ENCODE assay signal across 1 cellular context in genomic region chr2:152544626-152545025, GRCh38.
TF ChIP-seq lines count a peak whose summit lies in the region.

No MANE protein-coding gene starts in this region.

TF ChIP-seq in WTC11, 78 proteins besides CTCF, POLR2A, EP300 and RAD21:
- no peak for TF ChIP-seq AFF4 (CRISPR knock-in tag; IDR thresholded peaks at IDR 0.05; ENCODE audit: borderline replicate concordance)
- TF ChIP-seq SOX15 (CRISPR knock-in tag; IDR thresholded peaks at IDR 0.05), result no peak
- TF ChIP-seq, protein P1, sequence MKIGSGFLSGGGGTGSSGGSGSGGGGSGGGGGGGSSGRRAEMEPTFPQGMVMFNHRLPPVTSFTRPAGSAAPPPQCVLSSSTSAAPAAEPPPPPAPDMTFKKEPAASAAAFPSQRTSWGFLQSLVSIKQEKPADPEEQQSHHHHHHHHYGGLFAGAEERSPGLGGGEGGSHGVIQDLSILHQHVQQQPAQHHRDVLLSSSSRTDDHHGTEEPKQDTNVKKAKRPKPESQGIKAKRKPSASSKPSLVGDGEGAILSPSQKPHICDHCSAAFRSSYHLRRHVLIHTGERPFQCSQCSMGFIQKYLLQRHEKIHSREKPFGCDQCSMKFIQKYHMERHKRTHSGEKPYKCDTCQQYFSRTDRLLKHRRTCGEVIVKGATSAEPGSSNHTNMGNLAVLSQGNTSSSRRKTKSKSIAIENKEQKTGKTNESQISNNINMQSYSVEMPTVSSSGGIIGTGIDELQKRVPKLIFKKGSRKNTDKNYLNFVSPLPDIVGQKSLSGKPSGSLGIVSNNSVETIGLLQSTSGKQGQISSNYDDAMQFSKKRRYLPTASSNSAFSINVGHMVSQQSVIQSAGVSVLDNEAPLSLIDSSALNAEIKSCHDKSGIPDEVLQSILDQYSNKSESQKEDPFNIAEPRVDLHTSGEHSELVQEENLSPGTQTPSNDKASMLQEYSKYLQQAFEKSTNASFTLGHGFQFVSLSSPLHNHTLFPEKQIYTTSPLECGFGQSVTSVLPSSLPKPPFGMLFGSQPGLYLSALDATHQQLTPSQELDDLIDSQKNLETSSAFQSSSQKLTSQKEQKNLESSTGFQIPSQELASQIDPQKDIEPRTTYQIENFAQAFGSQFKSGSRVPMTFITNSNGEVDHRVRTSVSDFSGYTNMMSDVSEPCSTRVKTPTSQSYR (CRISPR knock-in tag; IDR thresholded peaks at IDR 0.05), result no peak
- no peak for TF ChIP-seq CREB1 (CRISPR knock-in tag; IDR thresholded peaks at IDR 0.05)
- TF ChIP-seq, protein P2, sequence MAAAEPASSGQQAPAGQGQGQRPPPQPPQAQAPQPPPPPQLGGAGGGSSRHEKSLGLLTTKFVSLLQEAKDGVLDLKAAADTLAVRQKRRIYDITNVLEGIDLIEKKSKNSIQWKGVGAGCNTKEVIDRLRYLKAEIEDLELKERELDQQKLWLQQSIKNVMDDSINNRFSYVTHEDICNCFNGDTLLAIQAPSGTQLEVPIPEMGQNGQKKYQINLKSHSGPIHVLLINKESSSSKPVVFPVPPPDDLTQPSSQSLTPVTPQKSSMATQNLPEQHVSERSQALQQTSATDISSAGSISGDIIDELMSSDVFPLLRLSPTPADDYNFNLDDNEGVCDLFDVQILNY (CRISPR knock-in tag; IDR thresholded peaks at IDR 0.05), result no peak
- TF ChIP-seq ATF3 (CRISPR knock-in tag; conservative IDR thresholded peaks at IDR 0.05), result no peak
- no peak for TF ChIP-seq ATF1 (CRISPR knock-in tag; IDR thresholded peaks at IDR 0.05)
- TF ChIP-seq JAZF1 (CRISPR knock-in tag; IDR thresholded peaks at IDR 0.05), result no peak
- TF ChIP-seq PRRX2 (CRISPR knock-in tag; IDR thresholded peaks at IDR 0.05), result no peak
- TF ChIP-seq ESRRA (CRISPR knock-in tag; IDR thresholded peaks at IDR 0.05; ENCODE audit: borderline replicate concordance), result no peak
- TF ChIP-seq ZNF219 (CRISPR knock-in tag; IDR thresholded peaks at IDR 0.05; ENCODE audit: borderline replicate concordance), result no peak
- TF ChIP-seq, protein P3, sequence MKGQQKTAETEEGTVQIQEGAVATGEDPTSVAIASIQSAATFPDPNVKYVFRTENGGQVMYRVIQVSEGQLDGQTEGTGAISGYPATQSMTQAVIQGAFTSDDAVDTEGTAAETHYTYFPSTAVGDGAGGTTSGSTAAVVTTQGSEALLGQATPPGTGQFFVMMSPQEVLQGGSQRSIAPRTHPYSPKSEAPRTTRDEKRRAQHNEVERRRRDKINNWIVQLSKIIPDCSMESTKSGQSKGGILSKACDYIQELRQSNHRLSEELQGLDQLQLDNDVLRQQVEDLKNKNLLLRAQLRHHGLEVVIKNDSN (CRISPR knock-in tag; IDR thresholded peaks at IDR 0.05), result no peak
- TF ChIP-seq NR3C1 (CRISPR knock-in tag; conservative IDR thresholded peaks at IDR 0.05; ENCODE audit: low read depth), result no peak
- TF ChIP-seq ZNF671 (CRISPR knock-in tag; IDR thresholded peaks at IDR 0.05), result no peak
- TF ChIP-seq ZNF425 (CRISPR knock-in tag; conservative IDR thresholded peaks at IDR 0.05), result no peak
- TF ChIP-seq, protein P4, sequence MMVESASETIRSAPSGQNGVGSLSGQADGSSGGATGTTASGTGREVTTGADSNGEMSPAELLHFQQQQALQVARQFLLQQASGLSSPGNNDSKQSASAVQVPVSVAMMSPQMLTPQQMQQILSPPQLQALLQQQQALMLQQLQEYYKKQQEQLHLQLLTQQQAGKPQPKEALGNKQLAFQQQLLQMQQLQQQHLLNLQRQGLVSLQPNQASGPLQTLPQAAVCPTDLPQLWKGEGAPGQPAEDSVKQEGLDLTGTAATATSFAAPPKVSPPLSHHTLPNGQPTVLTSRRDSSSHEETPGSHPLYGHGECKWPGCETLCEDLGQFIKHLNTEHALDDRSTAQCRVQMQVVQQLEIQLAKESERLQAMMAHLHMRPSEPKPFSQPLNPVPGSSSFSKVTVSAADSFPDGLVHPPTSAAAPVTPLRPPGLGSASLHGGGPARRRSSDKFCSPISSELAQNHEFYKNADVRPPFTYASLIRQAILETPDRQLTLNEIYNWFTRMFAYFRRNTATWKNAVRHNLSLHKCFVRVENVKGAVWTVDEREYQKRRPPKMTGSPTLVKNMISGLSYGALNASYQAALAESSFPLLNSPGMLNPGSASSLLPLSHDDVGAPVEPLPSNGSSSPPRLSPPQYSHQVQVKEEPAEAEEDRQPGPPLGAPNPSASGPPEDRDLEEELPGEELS (CRISPR knock-in tag; IDR thresholded peaks at IDR 0.05), result no peak
- no peak for TF ChIP-seq TEAD4 (CRISPR knock-in tag; IDR thresholded peaks at IDR 0.05)
- TF ChIP-seq ZNF121 (CRISPR knock-in tag; IDR thresholded peaks at IDR 0.05), result no peak
- TF ChIP-seq, protein P5, sequence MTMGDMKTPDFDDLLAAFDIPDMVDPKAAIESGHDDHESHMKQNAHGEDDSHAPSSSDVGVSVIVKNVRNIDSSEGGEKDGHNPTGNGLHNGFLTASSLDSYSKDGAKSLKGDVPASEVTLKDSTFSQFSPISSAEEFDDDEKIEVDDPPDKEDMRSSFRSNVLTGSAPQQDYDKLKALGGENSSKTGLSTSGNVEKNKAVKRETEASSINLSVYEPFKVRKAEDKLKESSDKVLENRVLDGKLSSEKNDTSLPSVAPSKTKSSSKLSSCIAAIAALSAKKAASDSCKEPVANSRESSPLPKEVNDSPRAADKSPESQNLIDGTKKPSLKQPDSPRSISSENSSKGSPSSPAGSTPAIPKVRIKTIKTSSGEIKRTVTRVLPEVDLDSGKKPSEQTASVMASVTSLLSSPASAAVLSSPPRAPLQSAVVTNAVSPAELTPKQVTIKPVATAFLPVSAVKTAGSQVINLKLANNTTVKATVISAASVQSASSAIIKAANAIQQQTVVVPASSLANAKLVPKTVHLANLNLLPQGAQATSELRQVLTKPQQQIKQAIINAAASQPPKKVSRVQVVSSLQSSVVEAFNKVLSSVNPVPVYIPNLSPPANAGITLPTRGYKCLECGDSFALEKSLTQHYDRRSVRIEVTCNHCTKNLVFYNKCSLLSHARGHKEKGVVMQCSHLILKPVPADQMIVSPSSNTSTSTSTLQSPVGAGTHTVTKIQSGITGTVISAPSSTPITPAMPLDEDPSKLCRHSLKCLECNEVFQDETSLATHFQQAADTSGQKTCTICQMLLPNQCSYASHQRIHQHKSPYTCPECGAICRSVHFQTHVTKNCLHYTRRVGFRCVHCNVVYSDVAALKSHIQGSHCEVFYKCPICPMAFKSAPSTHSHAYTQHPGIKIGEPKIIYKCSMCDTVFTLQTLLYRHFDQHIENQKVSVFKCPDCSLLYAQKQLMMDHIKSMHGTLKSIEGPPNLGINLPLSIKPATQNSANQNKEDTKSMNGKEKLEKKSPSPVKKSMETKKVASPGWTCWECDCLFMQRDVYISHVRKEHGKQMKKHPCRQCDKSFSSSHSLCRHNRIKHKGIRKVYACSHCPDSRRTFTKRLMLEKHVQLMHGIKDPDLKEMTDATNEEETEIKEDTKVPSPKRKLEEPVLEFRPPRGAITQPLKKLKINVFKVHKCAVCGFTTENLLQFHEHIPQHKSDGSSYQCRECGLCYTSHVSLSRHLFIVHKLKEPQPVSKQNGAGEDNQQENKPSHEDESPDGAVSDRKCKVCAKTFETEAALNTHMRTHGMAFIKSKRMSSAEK (CRISPR knock-in tag; IDR thresholded peaks at IDR 0.05; ENCODE audit: borderline replicate concordance), result no peak
